3 cellular contexts compared by ENCODE assay signal in the genomic region with DNA sequence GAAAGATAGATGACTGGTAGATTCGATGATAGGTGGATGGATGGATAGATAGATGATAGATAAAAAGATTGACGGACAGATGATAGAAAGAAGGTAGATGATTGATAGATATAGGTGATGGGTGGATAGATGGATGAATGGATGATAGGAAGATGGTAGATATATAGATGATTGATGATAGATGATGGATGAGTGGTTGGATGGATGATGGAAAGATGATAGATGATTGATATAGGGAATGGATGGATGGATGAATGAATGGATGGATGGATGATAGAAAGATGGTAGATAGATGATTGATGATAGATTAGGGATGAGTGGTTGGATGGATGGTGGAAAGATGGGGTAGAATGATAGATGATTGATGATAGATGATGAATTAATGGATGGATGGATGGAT.
TF ChIP-seq lines count a peak whose summit lies in the region.

No MANE protein-coding gene starts in this region.

TF ChIP-seq in HepG2, 621 proteins besides CTCF, POLR2A, EP300 and RAD21:
- TF ChIP-seq FOXK2 (IDR thresholded peaks at IDR 0.05) (0 out of 2 replicates have a peak, but pooled peaks have one; percentile 25), ATM (IDR thresholded peaks at IDR 0.05; ENCODE audit: borderline replicate concordance) (peak; percentile 45; the same call in 1 of the 2 replicates), KMT2A (CRISPR knock-in tag; IDR thresholded peaks at IDR 0.05) (no peak)
TF ChIP-seq in HepG2: peak in this region for 2.

TF ChIP-seq in IMR-90, 13 proteins besides CTCF, POLR2A, EP300 and RAD21:
- TF ChIP-seq CEBPB (IDR thresholded peaks at IDR 0.05; ENCODE audit: low read depth, low read length) (no peak), MAFK (IDR thresholded peaks at IDR 0.05; ENCODE audit: low read depth, low read length) (no peak), NFE2L2 (IDR thresholded peaks at IDR 0.05; ENCODE audit: low read depth, low read length) (no peak), CHD1 (IDR thresholded peaks at IDR 0.05; ENCODE audit: low read depth, low read length) (no peak), USF2 (IDR thresholded peaks at IDR 0.05; ENCODE audit: low read depth, low read length) (no peak), ELK1 (IDR thresholded peaks at IDR 0.05; ENCODE audit: borderline replicate concordance, low read depth, low read length) (no peak), BHLHE40 (IDR thresholded peaks at IDR 0.05; ENCODE audit: low read depth, low read length) (no peak), FOS (IDR thresholded peaks at IDR 0.05; ENCODE audit: low read depth, low read length) (no peak), MAZ (IDR thresholded peaks at IDR 0.05; ENCODE audit: borderline replicate concordance, low read depth, low read length) (no peak), MXI1 (IDR thresholded peaks at IDR 0.05; ENCODE audit: borderline replicate concordance, low read depth, low read length) (no peak), SMC3 (IDR thresholded peaks at IDR 0.05; ENCODE audit: low read depth, low read length) (no peak), RFX5 (IDR thresholded peaks at IDR 0.05; ENCODE audit: low read depth, low read length) (no peak), RCOR1 (IDR thresholded peaks at IDR 0.05; ENCODE audit: insufficient replicate concordance, low read length) (no peak)

TF ChIP-seq in H1, 55 proteins besides CTCF, POLR2A, EP300 and RAD21:
- TF ChIP-seq CEBPB (IDR thresholded peaks at IDR 0.05; ENCODE audit: low read depth, low read length) (no peak), RXRA (IDR thresholded peaks at IDR 0.05; ENCODE audit: insufficient read depth, low read depth, low read length) (no peak), SUZ12 (IDR thresholded peaks at IDR 0.05; ENCODE audit: low read length) (no peak), YY1 (IDR thresholded peaks at IDR 0.05; ENCODE audit: low read depth, low read length) (no peak), HDAC6 (IDR thresholded peaks at IDR 0.05; ENCODE audit: low read depth, low read length) (no peak)
TF ChIP-seq in H1: peak in this region for 0.
